Comparison of ENCODE assay signal across 8 cellular contexts in genomic region chr4:1055243-1055701, GRCh38. TPM values are rescaled to one million over a fixed set of nuclear protein-coding genes. Genes with fewer than 3 reads are reported as not detected.
DNase-seq lines count a peak whose midpoint lies in the region; ATAC-seq, FAIRE-seq and TF ChIP-seq lines count a peak whose summit lies in the region.
"Not testable (repeated sequence)": the region's sequence is repeated elsewhere in the genome, so short reads cannot be mapped to it uniquely, and the experiment has no call there.

No MANE protein-coding gene starts in this region.

- H4K91ac ChIP-seq in IMR-90 (ENCODE audit: insufficient read depth, low read depth, low read length): not testable (repeated sequence)

- not testable (repeated sequence) for H3K4me2 ChIP-seq in IMR-90 (ENCODE audit: low read depth, low read length)
- peak overlapping the region; percentile 59 for H3K4me2 ChIP-seq in K562 (ENCODE audit: insufficient read depth, low read length)

- H2AK9ac ChIP-seq in IMR-90 (replicated peaks; ENCODE audit: low read depth, low read length, poor library complexity): not testable (repeated sequence)

- peaks cover 0 to 12% of the 10 kb centered on the region in 2 donors for H3K27me3 Mint-ChIP-seq in CD4-positive, alpha-beta memory T cell
- H3K27me3 Mint-ChIP-seq in T-helper 17 cell (peaks cover 24% of the 10 kb centered on the region), naive B cell (peaks cover 0 to 20% (median 6%) of the 10 kb centered on the region in 3 donors)
- not testable (repeated sequence) for H3K27me3 Mint-ChIP-seq in activated T-cell treated with anti-CD3 and anti-CD28 coated beads, Interleukin-2, amount 50 U/mL, for 4 hours (ENCODE audit: low read depth); stimulated activated naive CD8-positive, alpha-beta T cell treated with anti-CD3 and anti-CD28 coated beads, Interleukin-15, amount 100 ng/mL, for 72 hours

- H3K23ac ChIP-seq in IMR-90 (ENCODE audit: low read depth, low read length): not testable (repeated sequence)

- peak overlapping the region; percentile 1 for H2AFZ ChIP-seq in IMR-90 (replicated peaks; ENCODE audit: low read length, poor library complexity)
- peak overlapping the region; percentile 83 for H2AFZ ChIP-seq in K562 (ENCODE audit: low read depth, low read length)

- H3K4me1 Mint-ChIP-seq in CD4-positive, alpha-beta memory T cell: peaks cover 5 to 15% (median 8%) of the 10 kb centered on the region in 4 donors
- H3K4me1 Mint-ChIP-seq in T-helper 17 cell: not testable (repeated sequence)
- H3K4me1 Mint-ChIP-seq in activated T-cell treated with anti-CD3 and anti-CD28 coated beads, Interleukin-2, amount 50 U/mL, for 4 hours (ENCODE audit: low read depth): peaks cover 11% of the 10 kb centered on the region
- H3K4me1 Mint-ChIP-seq in naive B cell: peaks cover 6 to 16% (median 11%) of the 10 kb centered on the region in 3 donors
- peaks cover 13% of the 10 kb centered on the region for H3K4me1 Mint-ChIP-seq in stimulated activated naive CD8-positive, alpha-beta T cell treated with anti-CD3 and anti-CD28 coated beads, Interleukin-15, amount 100 ng/mL, for 72 hours

- peak overlapping the region; percentile 53 to 73 for H3K4me3 ChIP-seq in CD4-positive, alpha-beta memory T cell (ENCODE audit: low read length in 2 of 2)
- not testable (repeated sequence) for H3K4me3 ChIP-seq in IMR-90 (ENCODE audit: insufficient read depth, low read depth, low read length); K562
- H3K4me3 ChIP-seq in right atrium auricular region: peak overlapping the region; percentile 34 to 37

- H3K79me1 ChIP-seq in IMR-90 (ENCODE audit: low read depth in 1 of 2, low read length in 2 of 2): not testable (repeated sequence)

- H3K36me3 ChIP-seq in CD4-positive, alpha-beta memory T cell (ENCODE audit: insufficient read depth, low read length); IMR-90 (ENCODE audit: control insufficient read depth, insufficient read depth, low read length); K562 (ENCODE audit: control insufficient read depth, insufficient read depth, low read length); right atrium auricular region: not testable (repeated sequence)

- TF ChIP-seq CTCF in IMR-90 (conservative IDR thresholded peaks at IDR 0.05; ENCODE audit: low read depth, low read length); K562 (IDR thresholded peaks at IDR 0.05 in 2 of 3, conservative IDR thresholded peaks at IDR 0.05 in 1 of 3; ENCODE audit: insufficient read depth in 2 of 3, low read depth in 1 of 3, low read length in 3 of 3); right atrium auricular region (IDR thresholded peaks at IDR 0.05): not testable (repeated sequence)

- H3K9me1 ChIP-seq in IMR-90 (ENCODE audit: insufficient read depth, low read length); K562 (ENCODE audit: control insufficient read depth, insufficient read depth, low read length): not testable (repeated sequence)

- TF ChIP-seq EP300 in K562 (IDR thresholded peaks at IDR 0.05; ENCODE audit: low read length): not testable (repeated sequence)

- TF ChIP-seq RAD21 in IMR-90 (IDR thresholded peaks at IDR 0.05; ENCODE audit: low read length); K562 (CRISPR knock-in tag; conservative IDR thresholded peaks at IDR 0.05 in 1 of 2, IDR thresholded peaks at IDR 0.05 in 1 of 2): not testable (repeated sequence)

- H3K79me2 ChIP-seq in K562 (ENCODE audit: control insufficient read depth, insufficient read depth, low read length): not testable (repeated sequence)

- H3K4me1 ChIP-seq in CD4-positive, alpha-beta memory T cell (ENCODE audit: insufficient read depth, low read length): peaks cover 13% of the 10 kb centered on the region
- not testable (repeated sequence) for H3K4me1 ChIP-seq in IMR-90 (ENCODE audit: control insufficient read depth, insufficient read depth, low read length); right atrium auricular region
- peaks cover 3 to 39% of the 10 kb centered on the region in 2 experiments; a peak in 2 of 5 replicates for H3K4me1 ChIP-seq in K562 (replicated peaks in 1 of 2; ENCODE audit: control insufficient read depth in 2 of 2, insufficient read depth in 2 of 2, low read length in 2 of 2)

- not testable (repeated sequence) for H3K4ac ChIP-seq in IMR-90 (ENCODE audit: low read depth, low read length)

- H3K27me3 ChIP-seq in CD4-positive, alpha-beta memory T cell (ENCODE audit: insufficient read depth, low read length); right atrium auricular region: not testable (repeated sequence)
- peaks cover 57% of the 10 kb centered on the region for H3K27me3 ChIP-seq in IMR-90 (ENCODE audit: control insufficient read depth, insufficient read depth, low read length)
- peaks cover 54 to 85% of the 10 kb centered on the region in 2 experiments for H3K27me3 ChIP-seq in K562 (ENCODE audit: control insufficient read depth in 2 of 2, insufficient read depth in 2 of 2, low read length in 2 of 2)

- not testable (repeated sequence) for H3K9me3 Mint-ChIP-seq in CD4-positive, alpha-beta memory T cell; activated T-cell treated with anti-CD3 and anti-CD28 coated beads, Interleukin-2, amount 50 U/mL, for 4 hours; naive B cell; stimulated activated naive CD8-positive, alpha-beta T cell treated with anti-CD3 and anti-CD28 coated beads, Interleukin-15, amount 100 ng/mL, for 72 hours

- CTCF ChIA-PET in CD4-positive, alpha-beta memory T cell (lab: Charles Lee; ENCODE audit: partially characterized antibody); IMR-90 (lab: Yijun Ruan, JAX); K562 (lab: Yijun Ruan, JAX; ENCODE audit: low intra/inter-chr PET ratio): not testable (repeated sequence)

- H2BK20ac ChIP-seq in IMR-90 (ENCODE audit: low read depth, low read length): not testable (repeated sequence)

- intact Hi-C loops in CD4-positive, alpha-beta memory T cell (cut with micrococcal nuclease); IMR-90 (cut with micrococcal nuclease); K562 (cut with micrococcal nuclease): not testable (repeated sequence)

- in situ Hi-C loops in IMR-90 (cut with MboI; ENCODE audit: low sequenced_read_pairs); K562 (cut with MboI): not testable (repeated sequence)

- H2BK5ac ChIP-seq in IMR-90 (ENCODE audit: low read depth, low read length, poor library complexity, severe bottlenecking): not testable (repeated sequence)

- 41% methylated on average over 11 of the region's 13 CpGs; no CpG with 5 or more reads in 1 of the 2 experiments for WGBS in IMR-90 (ENCODE audit: extremely low coverage in 2 of 2, insufficient read length in 1 of 2), 2 experiments
- 3% methylated on average over 13 of the region's 13 CpGs for WGBS in K562 (ENCODE audit: insufficient coverage, low coverage, missing lambda C conversion rate)

- H3K36me3 Mint-ChIP-seq in CD4-positive, alpha-beta memory T cell; T-helper 17 cell (ENCODE audit: low read depth); activated T-cell treated with anti-CD3 and anti-CD28 coated beads, Interleukin-2, amount 50 U/mL, for 4 hours (ENCODE audit: insufficient read depth); naive B cell: not testable (repeated sequence)

- not testable (repeated sequence) for H4K5ac ChIP-seq in IMR-90 (ENCODE audit: low read depth, low read length)

- H3K27ac Mint-ChIP-seq in CD4-positive, alpha-beta memory T cell: peak overlapping the region; percentile 66 to 97 (median 92)
- H3K27ac Mint-ChIP-seq in T-helper 17 cell (peak overlapping the region; percentile 90), naive B cell (peak overlapping the region; percentile 93 to 99 (median 96))
- peak overlapping the region in 1 of 2 donors; percentile 34 for H3K27ac Mint-ChIP-seq in stimulated activated naive CD8-positive, alpha-beta T cell treated with anti-CD3 and anti-CD28 coated beads, Interleukin-15, amount 100 ng/mL, for 72 hours

- not testable (repeated sequence) for DNase-seq in CD4-positive, alpha-beta memory T cell; IMR-90; T-helper 17 cell; activated T-cell treated with anti-CD3 and anti-CD28 coated beads, Interleukin-2, amount 50 U/mL, for 4 hours; K562 (ENCODE audit: extremely low read depth in 1 of 4, low spot score in 3 of 4); right atrium auricular region (ENCODE audit: low spot score); naive B cell; stimulated activated naive CD8-positive, alpha-beta T cell treated with anti-CD3 and anti-CD28 coated beads, Interleukin-15, amount 100 ng/mL, for 72 hours

- H3K14ac ChIP-seq in IMR-90 (replicated peaks; ENCODE audit: low read depth, low read length): not testable (repeated sequence)

- FAIRE-seq in K562 (lab: Jason Lieb, UNC): not testable (repeated sequence)

- POLR2A ChIA-PET in CD4-positive, alpha-beta memory T cell (lab: Charles Lee; ENCODE audit: partially characterized antibody): interaction anchor here (1.0 to 1.8 kb wide), 7 partner anchors 17 to 273 kb away, joined by 3 to 12 read pairs (median 4); partner anchors contain the start of genes FGFRL1, GAK, IDUA and TMEM175
- POLR2A ChIA-PET in IMR-90 (lab: Charles Lee; ENCODE audit: unreplicated experiment); K562 (lab: Yijun Ruan, JAX): not testable (repeated sequence)

- H3K56ac ChIP-seq in IMR-90 (ENCODE audit: extremely low read depth, insufficient read depth, low read length): not testable (repeated sequence)

- not testable (repeated sequence) for H3K9me3 ChIP-seq in CD4-positive, alpha-beta memory T cell (ENCODE audit: control insufficient read depth in 1 of 2, low read length in 2 of 2); IMR-90 (ENCODE audit: control insufficient read depth, insufficient read depth, low read length); T-helper 17 cell (ENCODE audit: control insufficient read depth, low read length, poor library complexity, severe bottlenecking); K562 (replicated peaks; ENCODE audit: control insufficient read depth, insufficient read depth, low read depth, low read length); right atrium auricular region

- H2BK15ac ChIP-seq in IMR-90 (ENCODE audit: low read depth, low read length): not testable (repeated sequence)

- H2BK120ac ChIP-seq in IMR-90 (ENCODE audit: low read depth, low read length): not testable (repeated sequence)

- H3K18ac ChIP-seq in IMR-90 (ENCODE audit: low read depth, low read length): not testable (repeated sequence)

- H3K4me3 Mint-ChIP-seq in CD4-positive, alpha-beta memory T cell: peak overlapping the region; percentile 61 to 85 (median 80)
- H3K4me3 Mint-ChIP-seq in T-helper 17 cell: peak overlapping the region; percentile 80
- H3K4me3 Mint-ChIP-seq in activated T-cell treated with anti-CD3 and anti-CD28 coated beads, Interleukin-2, amount 50 U/mL, for 4 hours: peak overlapping the region; percentile 70
- peak overlapping the region; percentile 64 to 92 (median 84) for H3K4me3 Mint-ChIP-seq in naive B cell
- H3K4me3 Mint-ChIP-seq in stimulated activated naive CD8-positive, alpha-beta T cell treated with anti-CD3 and anti-CD28 coated beads, Interleukin-15, amount 100 ng/mL, for 72 hours: peak overlapping the region; percentile 74 to 75

- ATAC-seq in IMR-90 (ENCODE audit: low read depth): not testable (repeated sequence)
- ATAC-seq in T-helper 17 cell (peak; percentile 28), K562 (peak; percentile 33), naive B cell (ENCODE audit: low read depth in 2 of 2) (peak; percentile 1 to 3)
- peak; percentile 39 for ATAC-seq in activated T-cell treated with anti-CD3 and anti-CD28 coated beads, Interleukin-2, amount 50 U/mL, for 4 hours
- ATAC-seq in stimulated activated naive CD8-positive, alpha-beta T cell treated with anti-CD3 and anti-CD28 coated beads, Interleukin-15, amount 100 ng/mL, for 72 hours: peak; percentile 53

- not testable (repeated sequence) for H3K9ac ChIP-seq in IMR-90 (ENCODE audit: low read depth, low read length)
- peak overlapping the region in 1 of 2 experiments; percentile 88; a peak in 2 of 4 replicates for H3K9ac ChIP-seq in K562 (ENCODE audit: insufficient read depth in 1 of 2, low read depth in 2 of 2, low read length in 2 of 2)

- H3K27ac ChIP-seq in CD4-positive, alpha-beta memory T cell (ENCODE audit: low read depth, low read length): peak overlapping the region; percentile 28
- not testable (repeated sequence) for H3K27ac ChIP-seq in IMR-90 (ENCODE audit: insufficient read depth, low read length); K562 (ENCODE audit: extremely low read depth, low read depth, low read length)
- H3K27ac ChIP-seq in right atrium auricular region: peak overlapping the region in 1 of 2 donors; percentile 35

- not testable (repeated sequence) for TF ChIP-seq POLR2A in IMR-90 (IDR thresholded peaks at IDR 0.05; ENCODE audit: low read depth, low read length); K562 (conservative IDR thresholded peaks at IDR 0.05)

- not testable (repeated sequence) for BruUV-seq in IMR-90 (replicated peaks; lab: Mats Ljungman, UMichigan); K562 (replicated peaks; lab: Mats Ljungman, UMichigan)

- not testable (repeated sequence) for H4K8ac ChIP-seq in IMR-90 (ENCODE audit: low read depth in 2 of 2, low read length in 2 of 2)

- dilution Hi-C loops in IMR-90 (cut with HindIII; ENCODE audit: low sequenced_read_pairs, unreplicated experiment): not testable (repeated sequence)

- H2AK5ac ChIP-seq in IMR-90 (ENCODE audit: low read depth, low read length): not testable (repeated sequence)

- H4K20me1 ChIP-seq in IMR-90 (ENCODE audit: insufficient read depth, low read length); K562 (replicated peaks; ENCODE audit: control insufficient read depth, insufficient read depth, low read length): not testable (repeated sequence)

RNA-seq across cellular contexts. Expression of gene FGFRL1, which starts 43.8 kb away (rescaled TPM):
- total RNA-seq in CD4-positive, alpha-beta memory T cell: 10 to 100 TPM; 22.4 TPM
- polyA plus RNA-seq in CD4-positive, alpha-beta memory T cell: 1 to 10 TPM in 1 of 2 donors, under 1 TPM in 1; 0.64 to 2.3 TPM
- total RNA-seq in IMR-90 (2012; rRNA removed) (43.3 and 49.3 TPM in 2 replicates), T-helper 17 cell (10 to 100 TPM; 23.1 to 30.1 TPM), K562 (2014; rRNA removed) (21.6 and 30.7 TPM in 2 replicates), K562 (2014; rRNA removed; fragmentation: Illumina TruSeq; extraction: Trizol) (5.3 and 7.1 TPM in 2 replicates), K562 (2015; rRNA removed; fragmentation: Illumina TruSeq; extraction: Trizol) (10.4 and 11.4 TPM in 2 replicates), K562 (2021) (45.6 and 49.9 TPM in 2 replicates), right atrium auricular region (10 to 100 TPM; 30.3 to 47.1 TPM)
- polyA plus RNA-seq in IMR-90 (2012; rRNA removed) (78.8 and 87.3 TPM in 2 replicates), K562 (2011; rRNA removed) (14.6 and 18.3 TPM in 2 replicates), K562 (2014; fragmentation: Illumina TruSeq; extraction: Trizol) (17.1 and 25.2 TPM in 2 replicates), K562 (2014; fragmentation: Nextera tagmentation; extraction: Ambion mirVana) (under 1 TPM; 0.34 to 0.53 TPM), K562 (2014; rRNA removed) (15.1 and 15.6 TPM in 2 replicates), naive B cell (ENCODE audit: low read depth in 6 of 6) (1 to 10 TPM in 2 of 6 donors, under 1 TPM in 3, not detected in 1; 0.22 to 2.3 (median 0.37) TPM)
- polyA plus RNA-seq in IMR-90 (2012; cell fraction: cytosol; rRNA removed): 35.7 and 111 TPM in 2 replicates
- polyA plus RNA-seq in IMR-90 (2012; cell fraction: nucleus; rRNA removed; ENCODE audit: low replicate concordance): 65.7 and 165 TPM in 2 replicates
- 10 to 100 TPM; 20.4 to 29.6 (median 20.6) TPM for total RNA-seq in activated T-cell treated with anti-CD3 and anti-CD28 coated beads, Interleukin-2, amount 50 U/mL, for 4 hours
- total RNA-seq in K562 (2011; cell fraction: chromatin; rRNA removed; ENCODE audit: low replicate concordance): 24.3 and 107 TPM in 2 replicates
- total RNA-seq in K562 (2011; cell fraction: nucleolus; rRNA removed): 71.6 and 76.2 TPM in 2 replicates
- 78.9 and 124 TPM in 2 replicates for total RNA-seq in K562 (2011; cell fraction: nucleoplasm; rRNA removed)
- polyA plus RNA-seq in K562 (2011; cell fraction: cytosol; rRNA removed): 39.0 and 72.2 TPM in 2 replicates
- polyA plus RNA-seq in K562 (2011; cell fraction: nucleus; rRNA removed): 55.9 and 72.5 TPM in 2 replicates
- 28.5 and 35.1 TPM in 2 replicates for polyA plus RNA-seq in K562 (2012)
- 73.8 and 144 TPM in 2 replicates for polyA minus RNA-seq in K562 (2011; rRNA and poly(A)+ RNA removed)
- polyA minus RNA-seq in K562 (2011; cell fraction: cytosol; rRNA and poly(A)+ RNA removed): 42.8 and 52.2 TPM in 2 replicates
- 20.8 and 21.0 TPM in 2 replicates for polyA minus RNA-seq in K562 (2011; cell fraction: nucleus; rRNA and poly(A)+ RNA removed)

RNA-seq across cellular contexts. Expression of gene RNF212, which starts 58.1 kb away (rescaled TPM):
- 1 to 10 TPM; 2.3 to 2.4 TPM for total RNA-seq in CD4-positive, alpha-beta memory T cell
- polyA plus RNA-seq in CD4-positive, alpha-beta memory T cell: 1 to 10 TPM; 3.7 to 4.2 TPM
- under 0.01 TPM in 2 replicates for total RNA-seq in IMR-90 (2012; rRNA removed)
- 0.46 and 0.51 TPM in 2 replicates for polyA plus RNA-seq in IMR-90 (2012; rRNA removed)
- 0.08 and 0.35 TPM in 2 replicates for polyA plus RNA-seq in IMR-90 (2012; cell fraction: cytosol; rRNA removed)
- 0.96 and 1.3 TPM in 2 replicates for polyA plus RNA-seq in IMR-90 (2012; cell fraction: nucleus; rRNA removed; ENCODE audit: low replicate concordance)
- 1 to 10 TPM; 2.1 to 2.6 TPM for total RNA-seq in T-helper 17 cell
- total RNA-seq in activated T-cell treated with anti-CD3 and anti-CD28 coated beads, Interleukin-2, amount 50 U/mL, for 4 hours: 1 to 10 TPM in 1 of 3 donors, under 1 TPM in 2; 0.79 to 2.9 (median 0.84) TPM
- total RNA-seq in K562 (2011; cell fraction: chromatin; rRNA removed; ENCODE audit: low replicate concordance): not detected in 2 replicates
- total RNA-seq in K562 (2011; cell fraction: nucleolus; rRNA removed): not detected in 2 replicates
- total RNA-seq in K562 (2011; cell fraction: nucleoplasm; rRNA removed): not detected in 2 replicates
- total RNA-seq in K562 (2014; rRNA removed): not detected in 2 replicates
- not detected in 2 replicates for total RNA-seq in K562 (2014; rRNA removed; fragmentation: Illumina TruSeq; extraction: Trizol)
- total RNA-seq in K562 (2015; rRNA removed; fragmentation: Illumina TruSeq; extraction: Trizol): not detected in 2 replicates
- not detected in 2 replicates for total RNA-seq in K562 (2021)
- polyA plus RNA-seq in K562 (2011; rRNA removed): not detected in 2 replicates
- polyA plus RNA-seq in K562 (2011; cell fraction: cytosol; rRNA removed): not detected in 2 replicates
- not detected in 2 replicates for polyA plus RNA-seq in K562 (2011; cell fraction: nucleus; rRNA removed)
- not detected in 2 replicates for polyA plus RNA-seq in K562 (2012)
- polyA plus RNA-seq in K562 (2014; fragmentation: Illumina TruSeq; extraction: Trizol): not detected in 2 replicates
- not detected for polyA plus RNA-seq in K562 (2014; fragmentation: Nextera tagmentation; extraction: Ambion mirVana)
- 0.04 TPM in 1 of 2 replicates, not detected in the other for polyA plus RNA-seq in K562 (2014; rRNA removed)
- polyA minus RNA-seq in K562 (2011; rRNA and poly(A)+ RNA removed): not detected in 2 replicates
- polyA minus RNA-seq in K562 (2011; cell fraction: cytosol; rRNA and poly(A)+ RNA removed): not detected in 2 replicates
- polyA minus RNA-seq in K562 (2011; cell fraction: nucleus; rRNA and poly(A)+ RNA removed): not detected in 2 replicates
- 1 to 10 TPM; 1.9 TPM for total RNA-seq in right atrium auricular region
- 10 to 100 TPM in 1 of 6 donors, 1 to 10 TPM in 4, under 1 TPM in 1; 0.79 to 11.6 (median 2.0) TPM for polyA plus RNA-seq in naive B cell (ENCODE audit: low read depth in 6 of 6)
